Comparison of ENCODE assay signal across 8 cellular contexts in genomic region chr3:4980229-4981159, GRCh38. TPM values are rescaled to one million over a fixed set of nuclear protein-coding genes. Genes with fewer than 3 reads are reported as not detected.
DNase-seq lines count a peak whose midpoint lies in the region; ATAC-seq and TF ChIP-seq lines count a peak whose summit lies in the region.

No MANE protein-coding gene starts in this region.

- H3K4me1 Mint-ChIP-seq in activated CD8-positive, alpha-beta memory T cell treated with anti-CD3 and anti-CD28 coated beads, Interleukin-2, amount 10 ng/mL, durations not matched to agents 7 days and 5 days, result peaks cover 47% of the 10 kb centered on the region
- H3K4me1 Mint-ChIP-seq in effector memory CD8-positive, alpha-beta T cell (ENCODE audit: low read depth in 2 of 2), result peaks cover 57 to 58% of the 10 kb centered on the region in 2 donors

- no peaks in the 10 kb centered on the region for H3K27me3 Mint-ChIP-seq in activated CD8-positive, alpha-beta memory T cell treated with anti-CD3 and anti-CD28 coated beads, Interleukin-2, amount 10 ng/mL, durations not matched to agents 7 days and 5 days
- H3K27me3 Mint-ChIP-seq in effector memory CD8-positive, alpha-beta T cell, result no peaks in the 10 kb centered on the region

- H2AK5ac ChIP-seq in mesendoderm (ENCODE audit: low read length), result no peak overlapping the region

- H3K18ac ChIP-seq in mesendoderm (ENCODE audit: low read length), result peak overlapping the region; percentile 41

- DNase-seq in NOMO-1 treated with DMSO at 0.1 percent for 48 hours (lab: John Stamatoyannopoulos, UW; ENCODE audit: unreplicated experiment) (peak; percentile 80), mesendoderm (peak; percentile 92), GM19238 (ENCODE audit: insufficient read length, low spot score) (no peak)
- DNase-seq in activated CD8-positive, alpha-beta memory T cell treated with anti-CD3 and anti-CD28 coated beads, Interleukin-2, amount 10 ng/mL, durations not matched to agents 7 days and 5 days, result peak; percentile 95
- DNase-seq in effector memory CD8-positive, alpha-beta T cell, result peak; percentile 94 to 95 (median 95)
- peak; percentile 73 for DNase-seq in stimulated activated CD8-positive, alpha-beta memory T cell treated with anti-CD3 and anti-CD28 coated beads, Interleukin-12 subunit alpha, Interleukin-12 subunit beta, amount 100 ng/mL, for 24 hours (ENCODE audit: extremely low read depth)

- H2BK120ac ChIP-seq in mesendoderm (ENCODE audit: low read depth, low read length), result peak overlapping the region; percentile 17

- peak overlapping the region; percentile 99 for H3K27ac Mint-ChIP-seq in activated CD8-positive, alpha-beta memory T cell treated with anti-CD3 and anti-CD28 coated beads, Interleukin-2, amount 10 ng/mL, durations not matched to agents 7 days and 5 days
- peak overlapping the region; percentile 99 to 100 for H3K27ac Mint-ChIP-seq in effector memory CD8-positive, alpha-beta T cell

- WGBS in mesendoderm (ENCODE audit: extremely low coverage, insufficient coverage, low lambda C conversion rate), result no CpG with 5 or more reads among the region's 32 CpGs

- H3K4me2 ChIP-seq in mesendoderm (ENCODE audit: low read length), result peak overlapping the region; percentile 77

- H3K27ac ChIP-seq in mesendoderm (ENCODE audit: low read depth, low read length), result peak overlapping the region; percentile 82

- H3K4me3 ChIP-seq in mesendoderm (ENCODE audit: low read length), result peak overlapping the region; percentile 94

- peaks cover 23% of the 10 kb centered on the region for H3K4me1 ChIP-seq in mesendoderm (ENCODE audit: control insufficient read depth, low read depth, low read length)

- peaks cover 47% of the 10 kb centered on the region for H3K79me2 ChIP-seq in mesendoderm (ENCODE audit: control insufficient read depth, insufficient read depth, low read length)

- CTCF ChIA-PET in activated CD8-positive, alpha-beta memory T cell treated with anti-CD3 and anti-CD28 coated beads, Interleukin-2, amount 10 ng/mL, durations not matched to agents 7 days and 5 days (lab: Charles Lee), result interaction anchor here (0.7 to 13.2 kb wide), 29 partner anchors 14 to 268 kb away, joined by 3 to 212 read pairs (median 4); no protein-coding TSS in a partner anchor

- peak overlapping the region; percentile 83 for H3K23ac ChIP-seq in mesendoderm (ENCODE audit: low read length)

- no peaks in the 10 kb centered on the region for H3K27me3 ChIP-seq in mesendoderm (ENCODE audit: insufficient read depth, low read length, poor library complexity)

- H3K4ac ChIP-seq in mesendoderm (ENCODE audit: low read depth, low read length), result peak overlapping the region; percentile 60

- peak overlapping the region; percentile 93 for H3K9ac ChIP-seq in mesendoderm (ENCODE audit: low read length)

- peaks cover 11% of the 10 kb centered on the region for H3K36me3 ChIP-seq in mesendoderm (ENCODE audit: control insufficient read depth, insufficient read depth, low read length)

- H3K79me1 ChIP-seq in mesendoderm (ENCODE audit: low read length), result peaks cover 19% of the 10 kb centered on the region

- H3K56ac ChIP-seq in mesendoderm (ENCODE audit: low read length), result peak overlapping the region; percentile 96

- peak overlapping the region; percentile 93 for H3K4me3 Mint-ChIP-seq in activated CD8-positive, alpha-beta memory T cell treated with anti-CD3 and anti-CD28 coated beads, Interleukin-2, amount 10 ng/mL, durations not matched to agents 7 days and 5 days
- H3K4me3 Mint-ChIP-seq in effector memory CD8-positive, alpha-beta T cell, result peak overlapping the region; percentile 99

- peak overlapping the region; percentile 73 for H2BK5ac ChIP-seq in mesendoderm (ENCODE audit: low read length)

- TF ChIP-seq CTCF in GM12801 (IDR thresholded peaks at IDR 0.05; ENCODE audit: extremely low read depth, insufficient read length), result peak; percentile 2

- peaks cover 60% of the 10 kb centered on the region for H3K36me3 Mint-ChIP-seq in activated CD8-positive, alpha-beta memory T cell treated with anti-CD3 and anti-CD28 coated beads, Interleukin-2, amount 10 ng/mL, durations not matched to agents 7 days and 5 days
- peaks cover 93% of the 10 kb centered on the region for H3K36me3 Mint-ChIP-seq in effector memory CD8-positive, alpha-beta T cell (ENCODE audit: insufficient read depth)

- ATAC-seq in HG03196 (IDR thresholded peaks at IDR 0.05; ENCODE audit: unreplicated experiment), result peak; percentile 16
- ATAC-seq in activated CD8-positive, alpha-beta memory T cell treated with anti-CD3 and anti-CD28 coated beads, Interleukin-2, amount 10 ng/mL, durations not matched to agents 7 days and 5 days, result peak; percentile 11
- ATAC-seq in effector memory CD8-positive, alpha-beta T cell (replicated peaks), result peak; percentile 10

- no peak overlapping the region for H4K5ac ChIP-seq in mesendoderm (ENCODE audit: low read length)

- H4K8ac ChIP-seq in mesendoderm (ENCODE audit: low read depth, low read length), result no peak overlapping the region

- H2BK15ac ChIP-seq in mesendoderm (replicated peaks; ENCODE audit: low read depth), result no peak overlapping the region

- no peaks in the 10 kb centered on the region for H3K9me3 Mint-ChIP-seq in activated CD8-positive, alpha-beta memory T cell treated with anti-CD3 and anti-CD28 coated beads, Interleukin-2, amount 10 ng/mL, durations not matched to agents 7 days and 5 days (ENCODE audit: low read depth)
- no peaks in the 10 kb centered on the region for H3K9me3 Mint-ChIP-seq in effector memory CD8-positive, alpha-beta T cell

RNA-seq across cellular contexts. Expression of gene BHLHE40, which starts 1.3 kb away (rescaled TPM):
- total RNA-seq in activated CD8-positive, alpha-beta memory T cell treated with anti-CD3 and anti-CD28 coated beads, Interleukin-2, amount 10 ng/mL, durations not matched to agents 7 days and 5 days, result 100 to 1,000 TPM; 281 to 491 TPM
- polyA plus RNA-seq in mesendoderm (2013, experiment 1 of 2), result 22.9 TPM
- polyA plus RNA-seq in mesendoderm (2013, experiment 2 of 2), result 23.5 TPM
